1 cellular context compared by ENCODE assay signal in genomic region chr11:134253189-134253993, GRCh38.
TF ChIP-seq lines count a peak whose summit lies in the region.

Gene ACAD8 (plus strand): TSS chr11:134253568. CDS start chr11:134253601, 33 bp downstream.
Gene THYN1 (minus strand): TSS chr11:134253352. CDS start chr11:134252882, 470 bp downstream.

TF ChIP-seq in HepG2, 621 proteins besides CTCF, POLR2A, EP300 and RAD21 (continued from another document and continues in another):
- TF ChIP-seq ZBTB40 (IDR thresholded peaks at IDR 0.05): no peak
- peak; percentile 75 for TF ChIP-seq ZBTB40 (CRISPR knock-in tag; IDR thresholded peaks at IDR 0.05)
- peak; percentile 95 for TF ChIP-seq GMEB2 (CRISPR knock-in tag; IDR thresholded peaks at IDR 0.05; ENCODE audit: low read depth)
- TF ChIP-seq BORCS8-MEF2B (CRISPR knock-in tag; IDR thresholded peaks at IDR 0.05): no peak
- peak; percentile 51; the same call in 1 of the 2 replicates for TF ChIP-seq HNF1B (CRISPR knock-in tag; IDR thresholded peaks at IDR 0.05)
- no peak for TF ChIP-seq ZUFSP (CRISPR knock-in tag; IDR thresholded peaks at IDR 0.05; ENCODE audit: borderline replicate concordance)
- no peak for TF ChIP-seq SMARCC2 (IDR thresholded peaks at IDR 0.05)
- TF ChIP-seq ZNF296 (CRISPR knock-in tag; conservative IDR thresholded peaks at IDR 0.05): no peak
- TF ChIP-seq ZNF256 (CRISPR knock-in tag; conservative IDR thresholded peaks at IDR 0.05): no peak
- TF ChIP-seq ETV5 (CRISPR knock-in tag; IDR thresholded peaks at IDR 0.05; ENCODE audit: borderline replicate concordance): no peak
- TF ChIP-seq ZNF180 (CRISPR knock-in tag; IDR thresholded peaks at IDR 0.05; ENCODE audit: borderline replicate concordance, low read depth): no peak
- peak; percentile 29; the same call in 1 of the 2 replicates for TF ChIP-seq HOMEZ (CRISPR knock-in tag; IDR thresholded peaks at IDR 0.05; ENCODE audit: low read depth)
- TF ChIP-seq ZBTB38 (CRISPR knock-in tag; IDR thresholded peaks at IDR 0.05): peak; percentile 36
- TF ChIP-seq ZBTB10 (CRISPR knock-in tag; IDR thresholded peaks at IDR 0.05; ENCODE audit: borderline replicate concordance): no peak; the same call in 1 of the 2 replicates
- no peak for TF ChIP-seq AFF4 (CRISPR knock-in tag; IDR thresholded peaks at IDR 0.05)
- TF ChIP-seq JUND (CRISPR knock-in tag; IDR thresholded peaks at IDR 0.05): no peak
- TF ChIP-seq SAP130 (CRISPR knock-in tag; IDR thresholded peaks at IDR 0.05; ENCODE audit: low read depth): peak; percentile 93
- TF ChIP-seq CHD4 (IDR thresholded peaks at IDR 0.05; ENCODE audit: borderline replicate concordance, low read length): no peak
- no peak for TF ChIP-seq ZNF83 (CRISPR knock-in tag; IDR thresholded peaks at IDR 0.05; ENCODE audit: borderline replicate concordance)
- TF ChIP-seq ZNF362 (CRISPR knock-in tag; IDR thresholded peaks at IDR 0.05; ENCODE audit: borderline replicate concordance): no peak
- TF ChIP-seq FOXO1 (CRISPR knock-in tag; IDR thresholded peaks at IDR 0.05): peak; percentile 24; the same call in 1 of the 2 replicates
- TF ChIP-seq RNF219 (CRISPR knock-in tag; IDR thresholded peaks at IDR 0.05): peak; percentile 27; the same call in 1 of the 2 replicates
- TF ChIP-seq SP1 (IDR thresholded peaks at IDR 0.05): no peak
- peak; percentile 71 for TF ChIP-seq SP1 (CRISPR knock-in tag; IDR thresholded peaks at IDR 0.05)
- no peak for TF ChIP-seq NFIB (CRISPR knock-in tag; IDR thresholded peaks at IDR 0.05; ENCODE audit: borderline replicate concordance)
- TF ChIP-seq HDAC1 (CRISPR knock-in tag; IDR thresholded peaks at IDR 0.05): peak; percentile 66
